In the genomic region with DNA sequence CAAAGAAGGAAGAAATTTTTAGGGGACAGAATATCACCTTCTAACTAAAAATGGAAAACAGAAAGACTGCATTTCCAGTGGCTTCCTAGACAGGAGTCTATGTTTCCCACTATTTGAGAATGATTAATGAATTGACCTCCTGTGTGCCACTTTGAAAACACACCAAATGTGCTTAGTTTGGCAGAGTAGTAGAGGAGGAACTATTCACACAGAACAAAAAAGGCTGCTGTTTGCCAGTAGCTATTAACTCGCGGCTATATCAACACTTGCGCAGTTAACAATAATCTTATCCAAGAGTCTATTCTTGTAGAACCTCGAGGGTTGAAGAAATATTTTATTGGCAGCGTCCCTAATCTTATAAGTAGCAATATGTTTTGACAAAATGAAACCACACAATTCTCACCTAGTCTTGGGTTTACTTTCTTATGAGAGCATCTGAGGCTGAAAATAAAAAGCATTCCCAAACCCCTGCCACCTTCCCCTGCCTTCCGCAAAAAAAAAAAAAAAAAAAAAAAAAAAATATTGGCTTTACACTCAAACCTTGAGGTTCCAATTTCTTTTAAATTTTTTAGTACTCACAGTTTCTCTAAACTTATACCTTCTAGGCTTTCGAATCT, we compare ENCODE assay signal across 25 cellular contexts.
DNase-seq lines count a peak whose midpoint lies in the region; TF ChIP-seq lines count a peak whose summit lies in the region.
"Had no signal": no experiment of that assay in that cellular context is flagged by ENCODE, and none has a peak within 500 bp of the region (broad histone marks: within the 10 kb centered on the region; RNA-seq: fewer than 3 reads in every experiment).

No MANE protein-coding gene starts in this region.

- no peaks in the 10 kb centered on the region for H3K9me3 Mint-ChIP-seq in chondrocyte (ENCODE audit: low read depth)
- H3K9me3 Mint-ChIP-seq: CD4-positive, alpha-beta T cell; neural progenitor cell had no signal

- DNase-seq in DMS153 (lab: John Stamatoyannopoulos, UW) (peak; percentile 36), NCI-H2081 treated with DMSO at 0.1 percent for 48 hours (lab: John Stamatoyannopoulos, UW) (peak; percentile 68), chondrocyte (ENCODE audit: low spot score) (no peak), lung microvascular endothelial cell (ENCODE audit: low read depth in 2 of 2) (peak; percentile 37 to 89), Ammon's horn (ENCODE audit: low spot score) (no peak), GDM1 (lab: John Stamatoyannopoulos, UW) (no peak), T-helper 1 cell (no peak), AG20443 (ENCODE audit: low spot score) (no peak)
- DNase-seq: activated CD4-positive, alpha-beta T cell treated with anti-CD3 and anti-CD28 coated beads, Interleukin-2, amount 50 U/mL, for 1 hour; activated CD8-positive, alpha-beta memory T cell treated with anti-CD3 and anti-CD28 coated beads, Interleukin-2, amount 50 U/mL, for 4 hours; activated naive CD8-positive, alpha-beta T cell treated with anti-CD3 and anti-CD28 coated beads for 36 hours; brain microvascular endothelial cell; CD4-positive, alpha-beta T cell; colonic mucosa; DMS53; heart right ventricle; KG1; NCI-H2029 treated with DMSO at 0.1 percent for 48 hours; NCI-H524; stimulated activated CD4-positive, alpha-beta T cell treated with anti-CD3 and anti-CD28 coated beads, Interleukin-4, amount 100 ng/mL, for 1 hour; stimulated activated naive CD4-positive, alpha-beta T cell; thyroid gland; WERI-Rb-1 had no signal

- H3K4me3 Mint-ChIP-seq in chondrocyte (ENCODE audit: unreplicated experiment): peak overlapping the region; percentile 15
- H3K4me3 Mint-ChIP-seq: activated naive CD8-positive, alpha-beta T cell treated with anti-CD3 and anti-CD28 coated beads for 36 hours; activated T-helper 17 cell treated with anti-CD3 and anti-CD28 coated beads, Interleukin-2, amount 50 U/mL, for 72 hours; CD4-positive, alpha-beta T cell; neural progenitor cell had no signal

- peak overlapping the region; percentile 29 for H3K27ac Mint-ChIP-seq in chondrocyte (ENCODE audit: unreplicated experiment)
- H3K27ac Mint-ChIP-seq: activated naive CD8-positive, alpha-beta T cell treated with anti-CD3 and anti-CD28 coated beads for 36 hours; activated T-helper 17 cell treated with anti-CD3 and anti-CD28 coated beads, Interleukin-2, amount 50 U/mL, for 72 hours; CD4-positive, alpha-beta T cell; neural progenitor cell had no signal

- H3K4me1 Mint-ChIP-seq in chondrocyte (ENCODE audit: low read depth): peaks cover 52% of the 10 kb centered on the region
- H3K4me1 Mint-ChIP-seq: activated naive CD8-positive, alpha-beta T cell treated with anti-CD3 and anti-CD28 coated beads for 36 hours; activated T-helper 17 cell treated with anti-CD3 and anti-CD28 coated beads, Interleukin-2, amount 50 U/mL, for 72 hours had no signal

- no peaks in the 10 kb centered on the region for H3K36me3 Mint-ChIP-seq in chondrocyte (ENCODE audit: low read depth)
- H3K36me3 Mint-ChIP-seq: activated naive CD8-positive, alpha-beta T cell treated with anti-CD3 and anti-CD28 coated beads for 36 hours; neural progenitor cell had no signal

- no peak for TF ChIP-seq CTCF in chondrocyte (IDR thresholded peaks at IDR 0.05)

- H3K27me3 Mint-ChIP-seq in chondrocyte (ENCODE audit: low read depth): no peaks in the 10 kb centered on the region
- H3K27me3 Mint-ChIP-seq: activated naive CD8-positive, alpha-beta T cell treated with anti-CD3 and anti-CD28 coated beads for 36 hours; activated T-helper 17 cell treated with anti-CD3 and anti-CD28 coated beads, Interleukin-2, amount 50 U/mL, for 72 hours; CD4-positive, alpha-beta T cell had no signal

Comparison
In these comparisons a context has a peak if more than half of its experiments do, and no peak if none do; other contexts are left out.
1. DNase-seq: peak in DMS153 (single experiment), NCI-H2081 treated with DMSO at 0.1 percent for 48 hours (single experiment) and lung microvascular endothelial cell (2 of 2); none in chondrocyte (single experiment), Ammon's horn (single experiment), GDM1 (single experiment), T-helper 1 cell (0 of 5) and AG20443 (single experiment).